8 cellular contexts compared by ENCODE assay signal in genomic region chr13:21458816-21459701, GRCh38. TPM values are rescaled to one million over a fixed set of nuclear protein-coding genes. Genes with fewer than 3 reads are reported as not detected.
DNase-seq lines count a peak whose midpoint lies in the region; ATAC-seq, FAIRE-seq and TF ChIP-seq lines count a peak whose summit lies in the region.

ZDHHC20 (minus strand) TSS chr13:21459303; CDS start chr13:21459171, 132 bp downstream.

- 0 to 1% methylated on average over 69 to 107 of the region's 107 CpGs for WGBS in esophagus, 2 donors

- H3K4me1 ChIP-seq in PC-9 (replicated peaks; ENCODE audit: insufficient read depth), result peaks cover 23% of the 10 kb centered on the region
- H3K4me1 ChIP-seq in esophagus (ENCODE audit: control insufficient read depth in 2 of 2, insufficient read depth in 2 of 2, low read length in 1 of 2), result no peaks in the 10 kb centered on the region
- peaks cover 8% of the 10 kb centered on the region for H3K4me1 ChIP-seq in muscle layer of colon (ENCODE audit: insufficient read depth, low read length)

- CTCF ChIA-PET in PC-9 (lab: Charles Lee), result interaction anchor here (0.7 kb wide), 1 partner anchor 527 kb away, joined by 3 read pairs; no protein-coding TSS in a partner anchor

- H3K9me3 ChIP-seq in PC-9 (ENCODE audit: insufficient read depth, low read depth), result no peaks in the 10 kb centered on the region
- H3K9me3 ChIP-seq in esophagus (ENCODE audit: control insufficient read depth in 2 of 2, insufficient read depth in 1 of 2, low read depth in 1 of 2, low read length in 1 of 2), result no peaks in the 10 kb centered on the region
- no peaks in the 10 kb centered on the region for H3K9me3 ChIP-seq in muscle layer of colon (ENCODE audit: low read length)

- H3K9me2 ChIP-seq in PC-9 (ENCODE audit: insufficient read depth), result no peaks in the 10 kb centered on the region

- FAIRE-seq in HTR-8/SVneo (lab: Jason Lieb, UNC), result no peak

- H3K27ac ChIP-seq in PC-9, result peak within 1 kb of the TSS; percentile 60
- peak within 1 kb of the TSS; percentile 87 to 94 for H3K27ac ChIP-seq in esophagus (ENCODE audit: low read depth in 2 of 2, low read length in 1 of 2)
- H3K27ac ChIP-seq in muscle layer of colon (ENCODE audit: low read depth, low read length), result peak within 1 kb of the TSS; percentile 92

- intact Hi-C loops in PC-9 (cut with micrococcal nuclease; ENCODE audit: unreplicated experiment), result loop anchor here (5.0 kb wide), 2 partner anchors 162 to 282 kb away; partner anchors contain the start of genes MRPL57 and SKA3

- peak within 1 kb of the TSS; percentile 91 for H3K4me2 ChIP-seq in PC-9

- in situ Hi-C loops in Caki2 (cut with HindIII; ENCODE audit: low pct_unique_long_range_greater_than_20kb, low sequenced_read_pairs), result no loop called here

- H3K79me2 ChIP-seq in PC-9 (ENCODE audit: low read depth), result peaks cover 50% of the 10 kb centered on the region

- H3K27me3 ChIP-seq in PC-9 (ENCODE audit: insufficient read depth, low read depth), result no peaks in the 10 kb centered on the region
- H3K27me3 ChIP-seq in esophagus (ENCODE audit: control insufficient read depth in 1 of 2, insufficient read depth in 2 of 2, low read length in 2 of 2), result no peaks in the 10 kb centered on the region
- no peaks in the 10 kb centered on the region for H3K27me3 ChIP-seq in muscle layer of colon (ENCODE audit: control insufficient read depth in 1 of 2, insufficient read depth in 2 of 2, low read length in 2 of 2)

- H3K36me3 ChIP-seq in PC-9 (ENCODE audit: low read depth) (no peaks in the 10 kb centered on the region; the same call in 1 of the 2 replicates), esophagus (ENCODE audit: control insufficient read depth in 2 of 2, insufficient read depth in 2 of 2, low read length in 1 of 2) (no peaks in the 10 kb centered on the region), muscle layer of colon (ENCODE audit: insufficient read depth, low read length) (no peaks in the 10 kb centered on the region)

- TF ChIP-seq CTCF in GM20000 (IDR thresholded peaks at IDR 0.05; ENCODE audit: extremely low read depth, missing control alignments), result no peak
- no peak for TF ChIP-seq CTCF in PC-9 (conservative IDR thresholded peaks at IDR 0.05)

- peak within 1 kb of the TSS; percentile 80 for H3K9ac ChIP-seq in muscle layer of colon (ENCODE audit: low read length)

- peak; percentile 86 for ATAC-seq in activated T-cell treated with anti-CD3 and anti-CD28 coated beads, Interleukin-2, amount 50 U/mL, for 4 hours

- peak within 1 kb of the TSS; percentile 94 for H2AFZ ChIP-seq in PC-9

- peaks cover 38% of the 10 kb centered on the region for H3K4me1 Mint-ChIP-seq in activated T-cell treated with anti-CD3 and anti-CD28 coated beads, Interleukin-2, amount 50 U/mL, for 4 hours (ENCODE audit: low read depth)

- POLR2A ChIA-PET in PC-9 (lab: Charles Lee; ENCODE audit: unreplicated experiment), result interaction anchor here (0.6 kb wide), 1 partner anchor 143 kb away, joined by 3 read pairs; no protein-coding TSS in a partner anchor

- DNase-seq in Caki2 (ENCODE audit: low read depth) (peak; percentile 62), GM20000 (ENCODE audit: low spot score) (peak; percentile 99), HTR-8/SVneo (ENCODE audit: insufficient read length, low spot score) (peak; percentile 68), PC-9 (peak; percentile 61 to 86)
- DNase-seq in activated T-cell treated with anti-CD3 and anti-CD28 coated beads, Interleukin-2, amount 50 U/mL, for 4 hours, result peak; percentile 89
- DNase-seq in stimulated activated CD8-positive, alpha-beta memory T cell treated with anti-CD3 and anti-CD28 coated beads, Interleukin-7, amount 100 ng/mL, for 24 hours (ENCODE audit: low read depth), result peak; percentile 83

- no peaks in the 10 kb centered on the region for H3K9me3 Mint-ChIP-seq in activated T-cell treated with anti-CD3 and anti-CD28 coated beads, Interleukin-2, amount 50 U/mL, for 4 hours

- peak within 1 kb of the TSS; percentile 82 for H3K4me3 ChIP-seq in PC-9
- peak within 1 kb of the TSS; percentile 86 to 100 for H3K4me3 ChIP-seq in esophagus (ENCODE audit: low read depth in 1 of 2, low read length in 2 of 2)
- H3K4me3 ChIP-seq in muscle layer of colon (ENCODE audit: low read depth in 1 of 2, low read length in 2 of 2), result peak within 1 kb of the TSS; percentile 82 to 89

- H3K27me3 Mint-ChIP-seq in activated T-cell treated with anti-CD3 and anti-CD28 coated beads, Interleukin-2, amount 50 U/mL, for 4 hours (ENCODE audit: low read depth), result no peaks in the 10 kb centered on the region

- peaks cover 14% of the 10 kb centered on the region; the same call in 1 of the 2 replicates for H4K20me1 ChIP-seq in PC-9 (ENCODE audit: insufficient read depth)

- H3F3A ChIP-seq in PC-9 (ENCODE audit: insufficient read depth, low read depth), result peaks cover 6% of the 10 kb centered on the region; the same call in 1 of the 2 replicates

- BruUV-seq in PC-9 (replicated peaks; lab: Mats Ljungman, UMichigan), result no TSS peak

- H3K4me3 Mint-ChIP-seq in activated T-cell treated with anti-CD3 and anti-CD28 coated beads, Interleukin-2, amount 50 U/mL, for 4 hours, result peak within 1 kb of the TSS; percentile 86

- H3K36me3 Mint-ChIP-seq in activated T-cell treated with anti-CD3 and anti-CD28 coated beads, Interleukin-2, amount 50 U/mL, for 4 hours (ENCODE audit: insufficient read depth), result peaks cover 12% of the 10 kb centered on the region

RNA-seq across cellular contexts. Expression of gene ZDHHC20, which starts in this region (rescaled TPM):
- 25.4 and 38.1 TPM in 2 replicates for total RNA-seq in Caki2 (2014; rRNA removed; shearing (Covaris generic); ENCODE audit: low replicate concordance)
- total RNA-seq in PC-9 (2021), result 31.9 and 47.5 TPM in 2 replicates
- total RNA-seq in activated T-cell treated with anti-CD3 and anti-CD28 coated beads, Interleukin-2, amount 50 U/mL, for 4 hours, result 10 to 100 TPM; 45.5 to 51.6 (median 48.9) TPM
- polyA plus RNA-seq in esophagus, result 10 to 100 TPM; 20.3 to 27.9 TPM

Comparison
In these comparisons a context has a peak if more than half of its experiments do, and no peak if none do; other contexts are left out.
1. Peak in every context shown above with its lines: DNase-seq, ATAC-seq, H3K4me3 ChIP-seq and H3K27ac ChIP-seq.